Comparison of ENCODE assay signal across 29 cellular contexts in genomic region chr18:3530807-3531206, GRCh38.
"Had no signal": no experiment of that assay in that cellular context is flagged by ENCODE, and none has a peak within 500 bp of the region (broad histone marks: within the 10 kb centered on the region; RNA-seq: fewer than 3 reads in every experiment).

No MANE protein-coding gene starts in this region.

- H3K27ac Mint-ChIP-seq: activated CD4-positive, alpha-beta memory T cell treated with anti-CD3 and anti-CD28 coated beads, Interleukin-2, amount 10 ng/mL, durations not matched to agents 7 days and 5 days; activated CD4-positive, alpha-beta T cell treated with anti-CD3 and anti-CD28 coated beads, Interleukin-2, amount 10 ng/mL, durations not matched to agents 7 days and 5 days; activated T-cell treated with anti-CD3 and anti-CD28 coated beads, Interleukin-2, amount 50 U/mL, for 24 hours; naive thymus-derived CD4-positive, alpha-beta T cell; stimulated activated memory B cell treated with anti-CD40 and anti-IgM and Interleukin-4, amounts not matched to agents 10 μg/mL and 1 μg/mL and 100 μg/mL, for 72 hours; stimulated activated naive CD8-positive, alpha-beta T cell treated with anti-CD3 and anti-CD28 coated beads, Interleukin-15, amount 100 ng/mL, for 72 hours had no signal

- H3K36me3 Mint-ChIP-seq: naive thymus-derived CD4-positive, alpha-beta T cell; stimulated activated memory B cell treated with anti-CD40 and anti-IgM and Interleukin-4, amounts not matched to agents 10 μg/mL and 1 μg/mL and 100 μg/mL, for 72 hours had no signal

- ATAC-seq: activated T-helper 17 cell treated with anti-CD3 and anti-CD28 coated beads, Interleukin-2, amount 50 U/mL, for 72 hours; effector memory CD8-positive, alpha-beta T cell; gastroesophageal sphincter; naive thymus-derived CD4-positive, alpha-beta T cell; pancreas; stimulated activated memory B cell treated with anti-CD40 and anti-IgM and Interleukin-4, amounts not matched to agents 10 μg/mL and 1 μg/mL and 100 μg/mL, for 72 hours; stimulated activated naive CD8-positive, alpha-beta T cell treated with anti-CD3 and anti-CD28 coated beads, Interleukin-15, amount 100 ng/mL, for 72 hours; WTC11 had no signal

- H3K4me3 Mint-ChIP-seq: activated CD4-positive, alpha-beta memory T cell treated with anti-CD3 and anti-CD28 coated beads, Interleukin-2, amount 10 ng/mL, durations not matched to agents 7 days and 5 days; activated CD4-positive, alpha-beta T cell treated with anti-CD3 and anti-CD28 coated beads, Interleukin-2, amount 10 ng/mL, durations not matched to agents 7 days and 5 days; activated T-cell treated with anti-CD3 and anti-CD28 coated beads, Interleukin-2, amount 50 U/mL, for 24 hours; activated T-helper 17 cell treated with anti-CD3 and anti-CD28 coated beads, Interleukin-2, amount 50 U/mL, for 72 hours; effector memory CD8-positive, alpha-beta T cell; naive thymus-derived CD4-positive, alpha-beta T cell; neural crest cell; stimulated activated memory B cell treated with anti-CD40 and anti-IgM and Interleukin-4, amounts not matched to agents 10 μg/mL and 1 μg/mL and 100 μg/mL, for 72 hours; stimulated activated naive CD8-positive, alpha-beta T cell treated with anti-CD3 and anti-CD28 coated beads, Interleukin-15, amount 100 ng/mL, for 72 hours; WTC11 had no signal

- H3K27me3 Mint-ChIP-seq: activated CD4-positive, alpha-beta memory T cell treated with anti-CD3 and anti-CD28 coated beads, Interleukin-2, amount 10 ng/mL, durations not matched to agents 7 days and 5 days; activated CD4-positive, alpha-beta T cell treated with anti-CD3 and anti-CD28 coated beads, Interleukin-2, amount 10 ng/mL, durations not matched to agents 7 days and 5 days; activated T-cell treated with anti-CD3 and anti-CD28 coated beads, Interleukin-2, amount 50 U/mL, for 24 hours; activated T-helper 17 cell treated with anti-CD3 and anti-CD28 coated beads, Interleukin-2, amount 50 U/mL, for 72 hours; effector memory CD8-positive, alpha-beta T cell; naive thymus-derived CD4-positive, alpha-beta T cell; stimulated activated memory B cell treated with anti-CD40 and anti-IgM and Interleukin-4, amounts not matched to agents 10 μg/mL and 1 μg/mL and 100 μg/mL, for 72 hours; stimulated activated naive CD8-positive, alpha-beta T cell treated with anti-CD3 and anti-CD28 coated beads, Interleukin-15, amount 100 ng/mL, for 72 hours had no signal

- H3K9me3 Mint-ChIP-seq: activated CD4-positive, alpha-beta memory T cell treated with anti-CD3 and anti-CD28 coated beads, Interleukin-2, amount 10 ng/mL, durations not matched to agents 7 days and 5 days; activated CD4-positive, alpha-beta T cell treated with anti-CD3 and anti-CD28 coated beads, Interleukin-2, amount 10 ng/mL, durations not matched to agents 7 days and 5 days; activated T-cell treated with anti-CD3 and anti-CD28 coated beads, Interleukin-2, amount 50 U/mL, for 24 hours; activated T-helper 17 cell treated with anti-CD3 and anti-CD28 coated beads, Interleukin-2, amount 50 U/mL, for 72 hours; effector memory CD8-positive, alpha-beta T cell; stimulated activated memory B cell treated with anti-CD40 and anti-IgM and Interleukin-4, amounts not matched to agents 10 μg/mL and 1 μg/mL and 100 μg/mL, for 72 hours; stimulated activated naive CD8-positive, alpha-beta T cell treated with anti-CD3 and anti-CD28 coated beads, Interleukin-15, amount 100 ng/mL, for 72 hours had no signal

- DNase-seq: activated CD4-positive, alpha-beta memory T cell treated with anti-CD3 and anti-CD28 coated beads, Interleukin-2, amount 10 ng/mL, durations not matched to agents 7 days and 5 days; activated CD4-positive, alpha-beta T cell treated with anti-CD3 and anti-CD28 coated beads for 1 hour; activated CD4-positive, alpha-beta T cell treated with anti-CD3 and anti-CD28 coated beads, Interleukin-2, amount 10 ng/mL, durations not matched to agents 7 days and 5 days; activated CD8-positive, alpha-beta memory T cell treated with anti-CD3 and anti-CD28 coated beads, Interleukin-2, amount 50 U/mL, for 48 hours; activated gamma-delta T cell treated with Interleukin-2 at 50 U/mL for 16 hours; activated naive CD4-positive, alpha-beta T cell treated with anti-CD3 and anti-CD28 coated beads, Interleukin-2, amount 50 U/mL, for 16 hours; activated T-cell treated with anti-CD3 and anti-CD28 coated beads, Interleukin-2, amount 50 U/mL, for 24 hours; amniotic stem cell; brain microvascular endothelial cell; cortex of kidney; effector memory CD8-positive, alpha-beta T cell; erythroblast; hippocampal formation; left colon; midbrain; naive thymus-derived CD4-positive, alpha-beta T cell; nucleus accumbens; pancreas; stimulated activated CD4-positive, alpha-beta T cell treated with anti-CD3 and anti-CD28 coated beads, Interleukin-1b, Interleukin-23, amount 100 ng/mL, for 48 hours; stimulated activated CD4-positive, alpha-beta T cell treated with anti-CD3 and anti-CD28 coated beads, Interleukin-4, amount 100 ng/mL, for 4 hours; stimulated activated CD8-positive, alpha-beta memory T cell treated with anti-CD3 and anti-CD28 coated beads, Interleukin-4, amount 100 ng/mL, for 48 hours; stimulated activated naive CD8-positive, alpha-beta T cell treated with anti-CD3 and anti-CD28 coated beads, Interleukin-15, amount 100 ng/mL, for 72 hours; substantia nigra; thyroid gland had no signal
